Comparison of ENCODE assay signal across 25 cellular contexts in the genomic region with DNA sequence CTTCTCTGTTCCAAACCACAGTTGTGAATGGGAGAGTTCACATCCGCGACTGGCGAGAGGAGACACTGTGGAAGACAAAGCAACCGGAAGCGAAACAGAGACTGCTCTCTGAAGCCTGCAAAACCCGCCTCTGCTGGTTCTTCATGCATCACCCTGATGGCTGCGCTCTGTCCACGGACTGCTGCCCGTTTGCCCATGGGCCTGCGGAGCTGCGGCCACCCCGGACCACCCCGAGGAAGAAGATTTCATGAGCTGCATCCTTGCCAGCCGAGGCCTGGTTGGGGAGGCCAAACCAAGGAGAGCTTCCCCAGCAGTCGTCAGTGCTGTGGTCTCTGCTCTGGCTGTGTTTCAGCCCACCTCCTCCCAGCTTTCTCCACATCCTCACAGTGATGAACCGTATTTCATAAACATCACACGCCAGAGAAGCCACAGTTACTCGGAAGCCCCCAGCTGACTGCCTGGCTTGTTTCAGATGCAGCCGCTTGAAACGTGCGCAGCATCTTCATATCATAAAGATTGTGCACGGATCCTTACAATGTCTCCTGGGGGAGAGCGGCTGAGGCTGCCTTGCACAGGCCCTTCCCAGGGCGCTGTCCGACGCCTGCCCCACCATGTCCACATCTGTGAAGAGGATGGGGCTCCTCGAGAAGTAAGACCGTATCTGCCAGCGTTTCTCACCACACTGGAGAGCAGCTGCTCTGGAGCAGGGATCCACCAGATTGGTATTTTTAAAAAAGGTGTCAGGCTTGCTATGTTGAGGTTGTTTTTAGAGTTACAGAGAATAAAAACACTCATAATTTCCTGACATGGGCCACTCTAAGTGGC.
"Had no signal": no experiment of that assay in that cellular context is flagged by ENCODE, and none has a peak within 500 bp of the region (broad histone marks: within the 10 kb centered on the region; RNA-seq: fewer than 3 reads in every experiment).

No MANE protein-coding gene starts in this region.

- H3K9me3 Mint-ChIP-seq: activated B cell treated with CpG ODN at 0.5 μM for 24 hours; activated CD4-positive, alpha-beta T cell treated with anti-CD3 and anti-CD28 coated beads, Interleukin-2, amount 10 ng/mL, durations not matched to agents 24 days and 14 days; activated naive CD4-positive, alpha-beta T cell treated with anti-CD3 and anti-CD28 coated beads for 36 hours; activated naive CD8-positive, alpha-beta T cell treated with anti-CD3 and anti-CD28 coated beads, Interleukin-2, amount 10 ng/mL, durations not matched to agents 7 days and 5 days; activated T-cell treated with anti-CD3 and anti-CD28 coated beads, Interleukin-2, amount 50 U/mL, for 24 hours; central memory CD8-positive, alpha-beta T cell; T-cell had no signal

- H3K4me3 ChIP-seq: adrenal gland, K562, SK-N-MC had no signal

- H3K27ac ChIP-seq: adrenal gland, SK-N-MC had no signal

- H3K4me3 Mint-ChIP-seq: activated B cell treated with CpG ODN at 0.5 μM for 24 hours; activated CD4-positive, alpha-beta T cell treated with anti-CD3 and anti-CD28 coated beads, Interleukin-2, amount 10 ng/mL, durations not matched to agents 24 days and 14 days; activated CD8-positive, alpha-beta memory T cell treated with anti-CD3 and anti-CD28 coated beads, Interleukin-2, amount 10 ng/mL, durations not matched to agents 7 days and 5 days; activated naive CD4-positive, alpha-beta T cell treated with anti-CD3 and anti-CD28 coated beads for 36 hours; activated naive CD8-positive, alpha-beta T cell treated with anti-CD3 and anti-CD28 coated beads, Interleukin-2, amount 10 ng/mL, durations not matched to agents 7 days and 5 days; activated T-cell treated with anti-CD3 and anti-CD28 coated beads, Interleukin-2, amount 50 U/mL, for 24 hours; central memory CD8-positive, alpha-beta T cell had no signal

- H3K27me3 Mint-ChIP-seq: activated B cell treated with CpG ODN at 0.5 μM for 24 hours; activated CD4-positive, alpha-beta T cell treated with anti-CD3 and anti-CD28 coated beads, Interleukin-2, amount 10 ng/mL, durations not matched to agents 24 days and 14 days; activated CD8-positive, alpha-beta memory T cell treated with anti-CD3 and anti-CD28 coated beads, Interleukin-2, amount 10 ng/mL, durations not matched to agents 7 days and 5 days; activated naive CD8-positive, alpha-beta T cell treated with anti-CD3 and anti-CD28 coated beads, Interleukin-2, amount 10 ng/mL, durations not matched to agents 7 days and 5 days; activated T-cell treated with anti-CD3 and anti-CD28 coated beads, Interleukin-2, amount 50 U/mL, for 24 hours; central memory CD8-positive, alpha-beta T cell; T-cell had no signal

- H3K36me3 Mint-ChIP-seq: activated CD8-positive, alpha-beta memory T cell treated with anti-CD3 and anti-CD28 coated beads, Interleukin-2, amount 10 ng/mL, durations not matched to agents 7 days and 5 days; activated naive CD8-positive, alpha-beta T cell treated with anti-CD3 and anti-CD28 coated beads, Interleukin-2, amount 10 ng/mL, durations not matched to agents 7 days and 5 days had no signal

- H3K27ac Mint-ChIP-seq: activated B cell treated with CpG ODN at 0.5 μM for 24 hours; activated CD4-positive, alpha-beta T cell treated with anti-CD3 and anti-CD28 coated beads, Interleukin-2, amount 10 ng/mL, durations not matched to agents 24 days and 14 days; activated CD8-positive, alpha-beta memory T cell treated with anti-CD3 and anti-CD28 coated beads, Interleukin-2, amount 10 ng/mL, durations not matched to agents 7 days and 5 days; activated naive CD4-positive, alpha-beta T cell treated with anti-CD3 and anti-CD28 coated beads for 36 hours; activated naive CD8-positive, alpha-beta T cell treated with anti-CD3 and anti-CD28 coated beads, Interleukin-2, amount 10 ng/mL, durations not matched to agents 7 days and 5 days; activated T-cell treated with anti-CD3 and anti-CD28 coated beads, Interleukin-2, amount 50 U/mL, for 24 hours; T-cell had no signal

- H3K27me3 ChIP-seq: adrenal gland had no signal

- DNase-seq: activated B cell treated with CpG ODN at 0.5 μM for 24 hours; activated CD4-positive, alpha-beta T cell treated with anti-CD3 and anti-CD28 coated beads for 1 hour; activated CD4-positive, alpha-beta T cell treated with anti-CD3 and anti-CD28 coated beads, Interleukin-2, amount 10 ng/mL, durations not matched to agents 24 days and 14 days; activated CD4-positive, alpha-beta T cell treated with anti-CD3 and anti-CD28 coated beads, Interleukin-2, amount 50 U/mL, for 48 hours; activated CD8-positive, alpha-beta memory T cell treated with anti-CD3 and anti-CD28 coated beads, Interleukin-2, amount 10 ng/mL, durations not matched to agents 7 days and 5 days; activated gamma-delta T cell; activated naive CD4-positive, alpha-beta T cell treated with anti-CD3 and anti-CD28 coated beads for 36 hours; activated naive CD8-positive, alpha-beta T cell treated with anti-CD3 and anti-CD28 coated beads, Interleukin-2, amount 10 ng/mL, durations not matched to agents 7 days and 5 days; activated T-cell treated with anti-CD3 and anti-CD28 coated beads, Interleukin-2, amount 50 U/mL, for 24 hours; adrenal gland; aorta; Karpas-422; MM.1S; NCI-H1105; NCI-H1436; NCI-H1694 treated with DMSO at 0.1 percent for 48 hours; NCI-H2081; NCI-H510A treated with DMSO at 0.1 percent for 48 hours; SIG-M5; T-cell; T-helper 2 cell; T1000 had no signal

- H3K4me1 Mint-ChIP-seq: activated B cell treated with CpG ODN at 0.5 μM for 24 hours; activated CD4-positive, alpha-beta T cell treated with anti-CD3 and anti-CD28 coated beads, Interleukin-2, amount 10 ng/mL, durations not matched to agents 24 days and 14 days; activated naive CD8-positive, alpha-beta T cell treated with anti-CD3 and anti-CD28 coated beads, Interleukin-2, amount 10 ng/mL, durations not matched to agents 7 days and 5 days; T-cell had no signal

- H3K9me3 ChIP-seq: adrenal gland had no signal
